ENCODE assay signal across 10 cellular contexts in genomic region chr16:70526403-70526802, GRCh38. TPM values are rescaled to one million over a fixed set of nuclear protein-coding genes. Genes with fewer than 3 reads are reported as not detected.
DNase-seq lines count a peak whose midpoint lies in the region; ATAC-seq and TF ChIP-seq lines count a peak whose summit lies in the region.
"Had no signal": no experiment of that assay in that cellular context is flagged by ENCODE, and none has a peak within 500 bp of the region (broad histone marks: within the 10 kb centered on the region; RNA-seq: fewer than 3 reads in every experiment).

No MANE protein-coding gene starts in this region.

- H3K4me3 ChIP-seq in breast epithelium (peak overlapping the region in 1 of 3 donors; percentile 10), fibroblast of villous mesenchyme (ENCODE audit: low read depth, low read length) (peak overlapping the region; percentile 13), adrenal gland (no peak overlapping the region)

- H3K9me3 Mint-ChIP-seq in MCF 10A (ENCODE audit: unreplicated experiment), result no peaks in the 10 kb centered on the region
- H3K9me3 Mint-ChIP-seq in T-cell, result no peaks in the 10 kb centered on the region
- no peaks in the 10 kb centered on the region for H3K9me3 Mint-ChIP-seq in stimulated activated naive CD8-positive, alpha-beta T cell treated with anti-CD3 and anti-CD28 coated beads, Interleukin-15, amount 100 ng/mL, for 72 hours

- H3K36me3 ChIP-seq in breast epithelium (peaks cover 4% of the 10 kb centered on the region), adrenal gland (replicated peaks in 1 of 2) (peaks cover 0 to 47% of the 10 kb centered on the region in 2 donors)

- peak overlapping the region; percentile 98 for H3K4me3 Mint-ChIP-seq in MCF 10A (ENCODE audit: unreplicated experiment)
- H3K4me3 Mint-ChIP-seq in T-cell, result peak overlapping the region; percentile 40 to 97 (median 65)
- peak overlapping the region; percentile 81 to 96 for H3K4me3 Mint-ChIP-seq in stimulated activated naive CD8-positive, alpha-beta T cell treated with anti-CD3 and anti-CD28 coated beads, Interleukin-15, amount 100 ng/mL, for 72 hours

- ATAC-seq in T-cell (replicated peaks in 1 of 4) (no peak), GM18870 (IDR thresholded peaks at IDR 0.05; ENCODE audit: unreplicated experiment) (no peak), HG03196 (IDR thresholded peaks at IDR 0.05; ENCODE audit: unreplicated experiment) (no peak)
- no peak for ATAC-seq in stimulated activated naive CD8-positive, alpha-beta T cell treated with anti-CD3 and anti-CD28 coated beads, Interleukin-15, amount 100 ng/mL, for 72 hours

- peaks cover 25% of the 10 kb centered on the region for H3K4me1 Mint-ChIP-seq in MCF 10A (ENCODE audit: insufficient read depth, unreplicated experiment)
- H3K4me1 Mint-ChIP-seq in T-cell, result peaks cover 54 to 63% (median 63%) of the 10 kb centered on the region in 3 donors
- H3K4me1 Mint-ChIP-seq in stimulated activated naive CD8-positive, alpha-beta T cell treated with anti-CD3 and anti-CD28 coated beads, Interleukin-15, amount 100 ng/mL, for 72 hours, result peaks cover 56% of the 10 kb centered on the region

- intact Hi-C loops in MCF 10A (cut with micrococcal nuclease), result loop anchor here (10.0 kb wide), 1 partner anchor 248 kb away; no protein-coding TSS in a partner anchor
- intact Hi-C loops in breast epithelium (cut with DNase I; ENCODE audit: low total_unique reads), result no loop called here
- intact Hi-C loops in adrenal gland (cut with DNase I), result no loop called here

- H3K4me1 ChIP-seq in breast epithelium (peaks cover 9 to 10% of the 10 kb centered on the region in 2 donors), adrenal gland (replicated peaks in 1 of 2) (peaks cover 20 to 61% of the 10 kb centered on the region in 2 donors)

- no peak for TF ChIP-seq POLR2A in breast epithelium (IDR thresholded peaks at IDR 0.05)
- no peak for TF ChIP-seq POLR2A in adrenal gland (IDR thresholded peaks at IDR 0.05)

- no TSS peak for BruUV-seq in MCF 10A (replicated peaks; lab: Mats Ljungman, UMichigan)

- WGBS in adrenal gland, 4 donors, result 68 to 88% (median 81%) methylated on average over 6 of the region's 6 CpGs

- H3K27me3 Mint-ChIP-seq in MCF 10A (ENCODE audit: insufficient read depth, unreplicated experiment), result no peaks in the 10 kb centered on the region
- no peaks in the 10 kb centered on the region for H3K27me3 Mint-ChIP-seq in T-cell
- H3K27me3 Mint-ChIP-seq in stimulated activated naive CD8-positive, alpha-beta T cell treated with anti-CD3 and anti-CD28 coated beads, Interleukin-15, amount 100 ng/mL, for 72 hours, result no peaks in the 10 kb centered on the region

- H3K27me3 ChIP-seq in breast epithelium (no peaks in the 10 kb centered on the region), adrenal gland (no peaks in the 10 kb centered on the region)

- H3K9me3 ChIP-seq in breast epithelium (no peaks in the 10 kb centered on the region), adrenal gland (replicated peaks in 1 of 3) (no peaks in the 10 kb centered on the region)

- DNase-seq in MCF 10A (ENCODE audit: unreplicated experiment) (peak; percentile 9), breast epithelium (ENCODE audit: low spot score in 2 of 2) (no peak), T-cell (no peak), fibroblast of villous mesenchyme (ENCODE audit: low read depth) (peak; percentile 23), adrenal gland (no peak)
- no peak for DNase-seq in stimulated activated naive CD8-positive, alpha-beta T cell treated with anti-CD3 and anti-CD28 coated beads, Interleukin-15, amount 100 ng/mL, for 72 hours
- DNase-seq: DMS79, NCI-H146 had no signal

- H3K27ac ChIP-seq in breast epithelium, result no peak overlapping the region
- no peak overlapping the region for H3K27ac ChIP-seq in adrenal gland

- H3K27ac Mint-ChIP-seq in MCF 10A (ENCODE audit: low read depth, unreplicated experiment) (peak overlapping the region; percentile 43), T-cell (peak overlapping the region; percentile 44 to 55)
- H3K27ac Mint-ChIP-seq in stimulated activated naive CD8-positive, alpha-beta T cell treated with anti-CD3 and anti-CD28 coated beads, Interleukin-15, amount 100 ng/mL, for 72 hours, result peak overlapping the region in 1 of 2 donors; percentile 3

- TF ChIP-seq CTCF in MCF 10A (IDR thresholded peaks at IDR 0.05; ENCODE audit: unreplicated experiment) (no peak), breast epithelium (IDR thresholded peaks at IDR 0.05) (no peak), fibroblast of villous mesenchyme (IDR thresholded peaks at IDR 0.05; ENCODE audit: insufficient read depth, low read depth, low read length) (no peak), adrenal gland (IDR thresholded peaks at IDR 0.05) (no peak)

- CTCF ChIA-PET in MCF 10A (lab: Yijun Ruan, JAX) (interaction anchor here (0.6 to 1.3 kb wide), 3 partner anchors 42 to 146 kb away, joined by 3 read pairs; no protein-coding TSS in a partner anchor), T-cell (lab: Charles Lee) (no interaction called here)

- POLR2A ChIA-PET in MCF 10A (lab: Yijun Ruan, JAX) (interaction anchor here (0.8 to 1.0 kb wide), 2 partner anchors 146 to 179 kb away, joined by 4 to 5 read pairs; no protein-coding TSS in a partner anchor), T-cell (lab: Charles Lee) (no interaction called here)

- H3K36me3 Mint-ChIP-seq in MCF 10A (ENCODE audit: insufficient read depth, unreplicated experiment) (peaks cover 69% of the 10 kb centered on the region), T-cell (peaks cover 37% of the 10 kb centered on the region)

RNA-seq across cellular contexts. Expression of gene SF3B3, which starts 2.8 kb away (rescaled TPM):
- total RNA-seq in MCF 10A (2022), result 309 and 318 TPM in 2 replicates
- 100 to 1,000 TPM in 2 of 3 donors, 10 to 100 TPM in 1; 80.2 to 147 (median 133) TPM for total RNA-seq in breast epithelium
- 100 to 1,000 TPM; 202 to 291 (median 264) TPM for total RNA-seq in T-cell
- 111 and 154 TPM in 2 replicates for total RNA-seq in fibroblast of villous mesenchyme
- 100 to 1,000 TPM in 5 of 8 donors, 10 to 100 TPM in 3; 66.2 to 242 (median 160) TPM for total RNA-seq in adrenal gland
- 100 to 1,000 TPM in 2 of 3 donors, 10 to 100 TPM in 1; 82.1 to 200 (median 101) TPM for polyA plus RNA-seq in adrenal gland

RNA-seq across cellular contexts. Expression of gene COG4, which starts 3.0 kb away (rescaled TPM):
- total RNA-seq in MCF 10A (2022) (62.2 and 64.9 TPM in 2 replicates), breast epithelium (10 to 100 TPM; 36.4 to 46.1 (median 41.3) TPM), T-cell (10 to 100 TPM; 49.5 to 70.6 (median 60.6) TPM), fibroblast of villous mesenchyme (57.0 and 64.8 TPM in 2 replicates), adrenal gland (100 to 1,000 TPM in 1 of 8 donors, 10 to 100 TPM in 7; 42.3 to 195 (median 66.7) TPM)
- 100 to 1,000 TPM in 1 of 3 donors, 10 to 100 TPM in 2; 28.2 to 128 (median 86.2) TPM for polyA plus RNA-seq in adrenal gland

Comparison
In these comparisons a context has a peak if more than half of its experiments do, and no peak if none do; other contexts are left out.
1. DNase-seq: peak in MCF 10A (single experiment) and fibroblast of villous mesenchyme (single experiment); none in breast epithelium (0 of 2), T-cell (0 of 34), stimulated activated naive CD8-positive, alpha-beta T cell treated with anti-CD3 and anti-CD28 coated beads, Interleukin-15, amount 100 ng/mL, for 72 hours (0 of 2) and adrenal gland (0 of 7).
2. Peak in every context shown above with its lines, with median percentiles within 50 percentile points of each other: H3K4me3 Mint-ChIP-seq.